ENCODE assay signal across 9 cellular contexts in genomic region chr2:17539596-17539992, GRCh38. TPM values are rescaled to one million over a fixed set of nuclear protein-coding genes. Genes with fewer than 3 reads are reported as not detected.
DNase-seq lines count a peak whose midpoint lies in the region; ATAC-seq and TF ChIP-seq lines count a peak whose summit lies in the region.
"Had no signal": no experiment of that assay in that cellular context is flagged by ENCODE, and none has a peak within 500 bp of the region (broad histone marks: within the 10 kb centered on the region; RNA-seq: fewer than 3 reads in every experiment).

No MANE protein-coding gene starts in this region.

- H3K9me3 Mint-ChIP-seq in Caco-2 (ENCODE audit: unreplicated experiment) (no peaks in the 10 kb centered on the region), nephron progenitor cell (no peaks in the 10 kb centered on the region)
- peaks cover 0 to 10% (median 0%) of the 10 kb centered on the region in 9 donors for H3K9me3 Mint-ChIP-seq in naive thymus-derived CD8-positive, alpha-beta T cell

- H3K79me2 ChIP-seq in OCI-LY3 (ENCODE audit: low read length), result no peaks in the 10 kb centered on the region

- H4K20me1 ChIP-seq in OCI-LY3 (ENCODE audit: insufficient read depth, low read length), result no peaks in the 10 kb centered on the region

- H3K4me2 ChIP-seq in OCI-LY3 (ENCODE audit: low read length), result peak overlapping the region; percentile 85

- H3K27me3 Mint-ChIP-seq in Caco-2 (ENCODE audit: insufficient read depth, unreplicated experiment), result peaks cover 26% of the 10 kb centered on the region
- peaks cover 65% of the 10 kb centered on the region for H3K27me3 Mint-ChIP-seq in nephron progenitor cell (ENCODE audit: low read depth, poor library complexity)
- peaks cover 41 to 91% (median 60%) of the 10 kb centered on the region in 5 donors for H3K27me3 Mint-ChIP-seq in naive thymus-derived CD8-positive, alpha-beta T cell

- CTCF ChIA-PET in Caco-2 (lab: Charles Lee), result interaction anchor here (1.4 kb wide), 1 partner anchor 107 kb away, joined by 6 read pairs; no protein-coding TSS in a partner anchor

- intact Hi-C loops in Caco-2 (cut with micrococcal nuclease; ENCODE audit: unreplicated experiment), result no loop called here

- H3K27ac Mint-ChIP-seq in Caco-2 (ENCODE audit: unreplicated experiment) (no peak overlapping the region), nephron progenitor cell (no peak overlapping the region)
- H3K27ac Mint-ChIP-seq in naive thymus-derived CD8-positive, alpha-beta T cell, result no peak overlapping the region

- no peak overlapping the region for H2AFZ ChIP-seq in OCI-LY3 (ENCODE audit: low read depth, low read length)

- H3K36me3 ChIP-seq in Caco-2 (ENCODE audit: control insufficient read depth, insufficient read depth, low read length) (no peaks in the 10 kb centered on the region), OCI-LY3 (replicated peaks; ENCODE audit: low read depth, low read length) (no peaks in the 10 kb centered on the region), SJCRH30 (no peaks in the 10 kb centered on the region)
- no peaks in the 10 kb centered on the region for H3K36me3 ChIP-seq in effector memory CD4-positive, alpha-beta T cell (ENCODE audit: control insufficient read depth, insufficient read depth, low read length)

- no peak for ATAC-seq in naive thymus-derived CD8-positive, alpha-beta T cell

- H3K27ac ChIP-seq in OCI-LY3 (ENCODE audit: low read length), result no peak overlapping the region
- H3K27ac ChIP-seq in SJCRH30, result no peak overlapping the region
- H3K27ac ChIP-seq in effector memory CD4-positive, alpha-beta T cell (ENCODE audit: insufficient read depth, low read length, poor library complexity, severe bottlenecking), result no peak overlapping the region

- TF ChIP-seq CTCF in Caco-2 (IDR thresholded peaks at IDR 0.05; ENCODE audit: insufficient read depth in 1 of 2, low read depth in 1 of 2, low read length in 1 of 2, severe bottlenecking in 1 of 2, unreplicated experiment in 1 of 2) (no peak), OCI-LY3 (IDR thresholded peaks at IDR 0.05; ENCODE audit: low read depth, low read length) (no peak), fibroblast of the aortic adventitia (IDR thresholded peaks at IDR 0.05; ENCODE audit: insufficient read depth, low read length) (no peak), nephron progenitor cell (IDR thresholded peaks at IDR 0.05) (no peak)

- peak in 1 of 2 experiments; percentile 13 for DNase-seq in Caco-2
- peak; percentile 40 for DNase-seq in fibroblast of the aortic adventitia (ENCODE audit: low read depth)
- DNase-seq in nephron progenitor cell, result peak; percentile 21
- DNase-seq in SJCRH30, result no peak
- DNase-seq in activated CD8-positive, alpha-beta memory T cell treated with anti-CD3 and anti-CD28 coated beads, Interleukin-2, amount 50 U/mL, for 48 hours, result no peak
- DNase-seq in effector memory CD4-positive, alpha-beta T cell, result no peak
- DNase-seq in naive thymus-derived CD8-positive, alpha-beta T cell, result no peak

- H3K4me3 Mint-ChIP-seq in Caco-2 (ENCODE audit: unreplicated experiment), result peak overlapping the region; percentile 71
- H3K4me3 Mint-ChIP-seq in nephron progenitor cell, result peak overlapping the region; percentile 88
- H3K4me3 Mint-ChIP-seq in naive thymus-derived CD8-positive, alpha-beta T cell, result no peak overlapping the region

- H3K9ac ChIP-seq in OCI-LY3 (ENCODE audit: low read length), result no peak overlapping the region

- POLR2A ChIA-PET in Caco-2 (lab: Charles Lee), result interaction anchor here (1.2 kb wide), 1 partner anchor 131 kb away, joined by 3 read pairs; no protein-coding TSS in a partner anchor
- POLR2A ChIA-PET in naive thymus-derived CD8-positive, alpha-beta T cell (lab: Charles Lee), result no interaction called here

- no TSS peak for BruUV-seq in Caco-2 (replicated peaks; lab: Mats Ljungman, UMichigan)

- H3K4me1 ChIP-seq in Caco-2 (peaks cover 24% of the 10 kb centered on the region), OCI-LY3 (ENCODE audit: low read length) (peaks cover 23% of the 10 kb centered on the region), SJCRH30 (no peaks in the 10 kb centered on the region)
- no peaks in the 10 kb centered on the region for H3K4me1 ChIP-seq in effector memory CD4-positive, alpha-beta T cell (ENCODE audit: control insufficient read depth, insufficient read depth, low read length, poor library complexity, severe bottlenecking)

- H3K36me3 Mint-ChIP-seq in Caco-2 (ENCODE audit: insufficient read depth, unreplicated experiment) (peaks cover 6% of the 10 kb centered on the region), nephron progenitor cell (ENCODE audit: low read depth) (no peaks in the 10 kb centered on the region)
- peaks cover 0 to 11% (median 0%) of the 10 kb centered on the region in 3 donors for H3K36me3 Mint-ChIP-seq in naive thymus-derived CD8-positive, alpha-beta T cell

- H3K4me3 ChIP-seq in Caco-2 (ENCODE audit: low read depth, low read length) (peak overlapping the region; percentile 58), OCI-LY3 (ENCODE audit: low read length) (peak overlapping the region; percentile 85), fibroblast of the aortic adventitia (ENCODE audit: low read depth, low read length) (peak overlapping the region; percentile 9), SJCRH30 (no peak overlapping the region)
- H3K4me3 ChIP-seq in effector memory CD4-positive, alpha-beta T cell (ENCODE audit: insufficient read depth, low read depth, low read length, poor library complexity, severe bottlenecking), result no peak overlapping the region

- peaks cover 11% of the 10 kb centered on the region for H3K4me1 Mint-ChIP-seq in Caco-2 (ENCODE audit: low read depth, unreplicated experiment)
- peaks cover 47% of the 10 kb centered on the region for H3K4me1 Mint-ChIP-seq in nephron progenitor cell
- H3K4me1 Mint-ChIP-seq in naive thymus-derived CD8-positive, alpha-beta T cell, result peaks cover 2 to 11% (median 6%) of the 10 kb centered on the region in 4 donors

- H3K9me3 ChIP-seq in Caco-2 (no peaks in the 10 kb centered on the region), OCI-LY3 (ENCODE audit: insufficient read depth, low read length) (no peaks in the 10 kb centered on the region), SJCRH30 (replicated peaks) (no peaks in the 10 kb centered on the region)
- no peaks in the 10 kb centered on the region for H3K9me3 ChIP-seq in effector memory CD4-positive, alpha-beta T cell (ENCODE audit: control insufficient read depth, low read length)

- H3K27me3 ChIP-seq in Caco-2 (replicated peaks; ENCODE audit: control insufficient read depth, insufficient read depth, low read length) (no peaks in the 10 kb centered on the region; the same call in 1 of the 2 replicates), OCI-LY3 (ENCODE audit: low read depth, low read length) (peaks cover 16% of the 10 kb centered on the region), SJCRH30 (peaks cover 9% of the 10 kb centered on the region)
- H3K27me3 ChIP-seq in effector memory CD4-positive, alpha-beta T cell (replicated peaks; ENCODE audit: control insufficient read depth, insufficient read depth, low read length, poor library complexity, severe bottlenecking), result peaks cover 6% of the 10 kb centered on the region

RNA-seq across cellular contexts. Expression of gene VSNL1, which starts 0.9 kb away (rescaled TPM):
- total RNA-seq in Caco-2 (2022), result 0.43 and 0.60 TPM in 2 replicates
- total RNA-seq in fibroblast of the aortic adventitia (ENCODE audit: low replicate concordance), result 0.90 and 3.7 TPM in 2 replicates
- total RNA-seq in SJCRH30 (2014; rRNA removed; shearing (Covaris generic)), result not detected in 2 replicates
- total RNA-seq in naive thymus-derived CD8-positive, alpha-beta T cell, result not detected
- not detected for polyA plus RNA-seq in naive thymus-derived CD8-positive, alpha-beta T cell
- total RNA-seq: RPMI7951 had no signal

RNA-seq across cellular contexts. Expression of gene RAD51AP2, which starts 21.4 kb away (rescaled TPM):
- total RNA-seq in Caco-2 (2022) (not detected in 2 replicates), fibroblast of the aortic adventitia (ENCODE audit: low replicate concordance) (0.09 TPM in 1 of 2 replicates, not detected in the other)
- 0.02 TPM in 1 of 2 replicates, not detected in the other for total RNA-seq in SJCRH30 (2014; rRNA removed; shearing (Covaris generic))
- total RNA-seq in naive thymus-derived CD8-positive, alpha-beta T cell, result not detected
- not detected for polyA plus RNA-seq in naive thymus-derived CD8-positive, alpha-beta T cell
- total RNA-seq: RPMI7951 had no signal

Comparison
In these comparisons a context has a peak if more than half of its experiments do, and no peak if none do; other contexts are left out.
1. DNase-seq: peak in fibroblast of the aortic adventitia (single experiment) and nephron progenitor cell (single experiment); none in SJCRH30 (0 of 2), activated CD8-positive, alpha-beta memory T cell treated with anti-CD3 and anti-CD28 coated beads, Interleukin-2, amount 50 U/mL, for 48 hours (single experiment), effector memory CD4-positive, alpha-beta T cell (0 of 3) and naive thymus-derived CD8-positive, alpha-beta T cell (0 of 10).
2. H3K4me3 ChIP-seq: peak in Caco-2 (single experiment), OCI-LY3 (single experiment) and fibroblast of the aortic adventitia (single experiment); none in SJCRH30 (single experiment) and effector memory CD4-positive, alpha-beta T cell (single experiment).
3. H3K4me3 Mint-ChIP-seq: peak in Caco-2 (single experiment) and nephron progenitor cell (single experiment); none in naive thymus-derived CD8-positive, alpha-beta T cell (0 of 10).